Comparison of ENCODE assay signal across 1 cellular context in genomic region chr12:71594214-71594948, GRCh38.
TF ChIP-seq lines count a peak whose summit lies in the region.

No MANE protein-coding gene starts in this region.

TF ChIP-seq in HEK293, 187 proteins besides CTCF, POLR2A, EP300 and RAD21 (continued from another document and continues in another):
- no peak for TF ChIP-seq REST (tag by site-specific recombination; IDR thresholded peaks at IDR 0.05)
- TF ChIP-seq ZNF549 (tag by site-specific recombination; IDR thresholded peaks at IDR 0.05), result no peak
- TF ChIP-seq ZNF26 (tag by site-specific recombination; IDR thresholded peaks at IDR 0.05), result no peak
- TF ChIP-seq ZSCAN5A (tag by site-specific recombination; IDR thresholded peaks at IDR 0.05), result no peak
- TF ChIP-seq ZNF571 (tag by site-specific recombination; IDR thresholded peaks at IDR 0.05), result no peak
- no peak for TF ChIP-seq ZNF274 (IDR thresholded peaks at IDR 0.05; ENCODE audit: low read length)
- TF ChIP-seq ZNF274 (tag by site-specific recombination; IDR thresholded peaks at IDR 0.05; ENCODE audit: borderline replicate concordance), result no peak
- TF ChIP-seq ZSCAN18 (tag by site-specific recombination; IDR thresholded peaks at IDR 0.05), result no peak
- TF ChIP-seq ZNF18 (tag by site-specific recombination; IDR thresholded peaks at IDR 0.05), result peak; percentile 30; the same call in 1 of the 2 replicates
- TF ChIP-seq GLI4 (tag by site-specific recombination; IDR thresholded peaks at IDR 0.05), result no peak
- TF ChIP-seq KLF10 (tag by site-specific recombination; IDR thresholded peaks at IDR 0.05), result no peak
- no peak for TF ChIP-seq ZNF148 (tag by site-specific recombination; IDR thresholded peaks at IDR 0.05; ENCODE audit: borderline replicate concordance)
- no peak for TF ChIP-seq ZNF391 (tag by site-specific recombination; IDR thresholded peaks at IDR 0.05; ENCODE audit: borderline replicate concordance, low read depth)
- no peak for TF ChIP-seq ZNF16 (tag by site-specific recombination; IDR thresholded peaks at IDR 0.05; ENCODE audit: low read depth)
- TF ChIP-seq BCL11A (tag by site-specific recombination; IDR thresholded peaks at IDR 0.05; ENCODE audit: low read depth), result no peak
- TF ChIP-seq ZNF558 (tag by site-specific recombination; IDR thresholded peaks at IDR 0.05), result no peak
- TF ChIP-seq SP3 (tag by site-specific recombination; IDR thresholded peaks at IDR 0.05), result 0 out of 2 replicates have a peak, but pooled peaks have one; percentile 11
- no peak for TF ChIP-seq ZNF624 (tag by site-specific recombination; IDR thresholded peaks at IDR 0.05)
- TF ChIP-seq ZNF302 (tag by site-specific recombination; IDR thresholded peaks at IDR 0.05; ENCODE audit: low read depth), result no peak
- no peak for TF ChIP-seq ZNF138 (tag by site-specific recombination; IDR thresholded peaks at IDR 0.05; ENCODE audit: borderline replicate concordance)
- no peak for TF ChIP-seq ZNF23 (tag by site-specific recombination; IDR thresholded peaks at IDR 0.05; ENCODE audit: borderline replicate concordance)
- TF ChIP-seq GLI2 (tag by site-specific recombination; IDR thresholded peaks at IDR 0.05; ENCODE audit: borderline replicate concordance, low read depth), result no peak
- TF ChIP-seq ZNF174 (tag by site-specific recombination; IDR thresholded peaks at IDR 0.05), result no peak
- TF ChIP-seq GLIS2 (tag by site-specific recombination; IDR thresholded peaks at IDR 0.05), result no peak
- no peak for TF ChIP-seq ZNF501 (tag by site-specific recombination; IDR thresholded peaks at IDR 0.05)
- TF ChIP-seq MYNN (tag by site-specific recombination; IDR thresholded peaks at IDR 0.05; ENCODE audit: borderline replicate concordance), result no peak
- TF ChIP-seq ZNF514 (tag by site-specific recombination; IDR thresholded peaks at IDR 0.05), result no peak
- no peak for TF ChIP-seq ZNF768 (tag by site-specific recombination; IDR thresholded peaks at IDR 0.05)
- no peak for TF ChIP-seq ZSCAN16 (tag by site-specific recombination; IDR thresholded peaks at IDR 0.05)
- TF ChIP-seq ZBTB26 (tag by site-specific recombination; optimal IDR thresholded peaks at IDR 0.05), result no peak
- TF ChIP-seq ZNF488 (tag by site-specific recombination; IDR thresholded peaks at IDR 0.05), result no peak
- no peak for TF ChIP-seq ZNF423 (tag by site-specific recombination; IDR thresholded peaks at IDR 0.05)
- peak; percentile 79 for TF ChIP-seq ZNF660 (tag by site-specific recombination; IDR thresholded peaks at IDR 0.05)
- TF ChIP-seq PATZ1 (tag by site-specific recombination; IDR thresholded peaks at IDR 0.05), result no peak
- TF ChIP-seq ZNF610 (tag by site-specific recombination; IDR thresholded peaks at IDR 0.05; ENCODE audit: borderline replicate concordance), result no peak
- no peak for TF ChIP-seq ZNF670 (tag by site-specific recombination; IDR thresholded peaks at IDR 0.05; ENCODE audit: low read depth)
- no peak for TF ChIP-seq PRDM6 (tag by site-specific recombination; IDR thresholded peaks at IDR 0.05)
- TF ChIP-seq ZNF211 (tag by site-specific recombination; IDR thresholded peaks at IDR 0.05; ENCODE audit: low read depth), result no peak
- no peak for TF ChIP-seq SP2 (tag by site-specific recombination; IDR thresholded peaks at IDR 0.05)
- TF ChIP-seq ZNF157 (tag by site-specific recombination; IDR thresholded peaks at IDR 0.05), result no peak
- TF ChIP-seq ZNF433 (tag by site-specific recombination; IDR thresholded peaks at IDR 0.05; ENCODE audit: low read depth), result no peak
- 0 out of 2 replicates have a peak, but pooled peaks have one; percentile 49 for TF ChIP-seq ZNF561 (tag by site-specific recombination; IDR thresholded peaks at IDR 0.05; ENCODE audit: borderline replicate concordance)
- no peak for TF ChIP-seq ZNF426 (tag by site-specific recombination; IDR thresholded peaks at IDR 0.05)
- no peak for TF ChIP-seq KLF8 (tag by site-specific recombination; IDR thresholded peaks at IDR 0.05)
